ENCODE assay signal across 8 cellular contexts in genomic region chr14:68285421-68286179, GRCh38.
DNase-seq lines count a peak whose midpoint lies in the region; ATAC-seq and TF ChIP-seq lines count a peak whose summit lies in the region.

No MANE protein-coding gene starts in this region.

- peaks cover 83% of the 10 kb centered on the region for H3K4me1 ChIP-seq in OCI-LY1 (ENCODE audit: insufficient read depth, low read length, severe bottlenecking)

- TF ChIP-seq CTCF in OCI-LY1 (IDR thresholded peaks at IDR 0.05; ENCODE audit: low read length): no peak

- no peaks in the 10 kb centered on the region for H3K27me3 ChIP-seq in OCI-LY1 (ENCODE audit: insufficient read depth, low read length)

- H3K36me3 Mint-ChIP-seq in activated naive CD4-positive, alpha-beta T cell treated with anti-CD3 and anti-CD28 coated beads, Interleukin-2, amount 50 U/mL, for 72 hours: peaks cover 0 to 5% of the 10 kb centered on the region in 2 donors

- no peaks in the 10 kb centered on the region for H3K9me3 ChIP-seq in OCI-LY1 (ENCODE audit: low read length)

- H3K79me2 ChIP-seq in OCI-LY1 (ENCODE audit: insufficient read depth, low read length): no peaks in the 10 kb centered on the region

- ATAC-seq in activated naive CD4-positive, alpha-beta T cell treated with anti-CD3 and anti-CD28 coated beads, Interleukin-2, amount 50 U/mL, for 72 hours: peak; percentile 63
- ATAC-seq in HG03520 (IDR thresholded peaks at IDR 0.05; ENCODE audit: unreplicated experiment): no peak

- no peaks in the 10 kb centered on the region for H3K9me3 Mint-ChIP-seq in activated naive CD4-positive, alpha-beta T cell treated with anti-CD3 and anti-CD28 coated beads, Interleukin-2, amount 50 U/mL, for 72 hours

- peak overlapping the region; percentile 99 for H3K27ac ChIP-seq in OCI-LY1 (ENCODE audit: low read depth, low read length, poor library complexity, severe bottlenecking)

- no peaks in the 10 kb centered on the region for H3K9me2 ChIP-seq in OCI-LY1 (ENCODE audit: low read depth, low read length)

- H3K9ac ChIP-seq in OCI-LY1 (ENCODE audit: low read length): peak overlapping the region; percentile 74

- H3K36me3 ChIP-seq in OCI-LY1 (ENCODE audit: insufficient read depth, low read length): no peaks in the 10 kb centered on the region

- H3K4me3 ChIP-seq in OCI-LY1 (ENCODE audit: low read depth, low read length, poor library complexity, severe bottlenecking): peak overlapping the region; percentile 8

- H3K27ac Mint-ChIP-seq in activated naive CD4-positive, alpha-beta T cell treated with anti-CD3 and anti-CD28 coated beads, Interleukin-2, amount 50 U/mL, for 72 hours: peak overlapping the region; percentile 17 to 43

- H3F3A ChIP-seq in OCI-LY1 (ENCODE audit: insufficient read depth, low read length): 0 out of 2 replicates have a peak, but pooled peaks cover 4% of the 10 kb centered on the region

- H4K20me1 ChIP-seq in OCI-LY1 (ENCODE audit: insufficient read depth, low read length): no peaks in the 10 kb centered on the region

- TF ChIP-seq POLR2A in GM10847 (IDR thresholded peaks at IDR 0.05; ENCODE audit: extremely low read depth, insufficient read length): peak; percentile 15

- H3K4me2 ChIP-seq in OCI-LY1 (ENCODE audit: low read length): peak overlapping the region; percentile 58

- DNase-seq in activated naive CD4-positive, alpha-beta T cell treated with anti-CD3 and anti-CD28 coated beads, Interleukin-2, amount 50 U/mL, for 72 hours (ENCODE audit: low spot score in 2 of 2): peak; percentile 39 to 68
- DNase-seq in stimulated activated CD4-positive, alpha-beta T cell treated with anti-CD3 and anti-CD28 coated beads, Interleukin-15, amount 100 ng/mL, for 1 hour (ENCODE audit: low read depth in 1 of 2, low spot score in 1 of 2): peak; percentile 22 to 28
- DNase-seq in dedifferentiated amniotic fluid mesenchymal stem cell (ENCODE audit: extremely low spot score): no peak
- no peak for DNase-seq in superior temporal gyrus (ENCODE audit: extremely low spot score)
- no peak for DNase-seq in NCI-H2081 (lab: John Stamatoyannopoulos, UW)

- no peak overlapping the region for H2AFZ ChIP-seq in OCI-LY1 (ENCODE audit: low read length)

Comparison
In these comparisons a context has a peak if more than half of its experiments do, and no peak if none do; other contexts are left out.
1. DNase-seq: peak in activated naive CD4-positive, alpha-beta T cell treated with anti-CD3 and anti-CD28 coated beads, Interleukin-2, amount 50 U/mL, for 72 hours (2 of 2) and stimulated activated CD4-positive, alpha-beta T cell treated with anti-CD3 and anti-CD28 coated beads, Interleukin-15, amount 100 ng/mL, for 1 hour (2 of 2); none in dedifferentiated amniotic fluid mesenchymal stem cell (single experiment), superior temporal gyrus (single experiment) and NCI-H2081 (0 of 2).